Comparison of ENCODE assay signal across 7 cellular contexts in genomic region chr2:35204325-35204724, GRCh38.
"Had no signal": no experiment of that assay in that cellular context is flagged by ENCODE, and none has a peak within 500 bp of the region (broad histone marks: within the 10 kb centered on the region; RNA-seq: fewer than 3 reads in every experiment).

No MANE protein-coding gene starts in this region.

- DNase-seq: H9, HCEC 1CT, KBM-7 had no signal

- FAIRE-seq: H1, H54, HTR-8/SVneo had no signal

- H3K4me2 ChIP-seq: GM23338 had no signal

- H3K4me3 ChIP-seq: GM23338 had no signal

- ATAC-seq: GM23338 had no signal

- H2AFZ ChIP-seq: GM23338 had no signal
